In genomic region chr1:24201941-24202440, GRCh38 we compare ENCODE assay signal across 8 cellular contexts. TPM values are rescaled to one million over a fixed set of nuclear protein-coding genes. Genes with fewer than 3 reads are reported as not detected.
DNase-seq lines count a peak whose midpoint lies in the region; ATAC-seq, FAIRE-seq and TF ChIP-seq lines count a peak whose summit lies in the region.

No MANE protein-coding gene starts in this region.

- H2BK5ac ChIP-seq in mesendoderm (ENCODE audit: low read length), result no peak overlapping the region

- CTCF ChIA-PET in endothelial cell of umbilical vein (lab: Charles Lee), result interaction anchor here (0.6 to 7.0 kb wide), 55 partner anchors 8 to 440 kb away, joined by 3 to 736 read pairs (median 5); partner anchors contain the start of genes IFNLR1, NIPAL3, RCAN3 and STPG1

- no TSS peak for BruUV-seq in endothelial cell of umbilical vein (replicated peaks; lab: Mats Ljungman, UMichigan)

- H3K9me1 ChIP-seq in endothelial cell of umbilical vein (replicated peaks; ENCODE audit: control insufficient read depth, extremely low read depth, insufficient read depth, low read length), result no peaks in the 10 kb centered on the region

- H3K9ac ChIP-seq in endothelial cell of umbilical vein (replicated peaks; ENCODE audit: extremely low read depth, insufficient read depth, low read length) (no peak overlapping the region), mesendoderm (ENCODE audit: low read length) (peak overlapping the region; percentile 38)

- no peak overlapping the region for H3K18ac ChIP-seq in mesendoderm (ENCODE audit: low read length)

- H4K5ac ChIP-seq in mesendoderm (ENCODE audit: low read length), result no peak overlapping the region

- FAIRE-seq in endothelial cell of umbilical vein (lab: Jason Lieb, UNC), result peak; percentile 93

- H3K4me2 ChIP-seq in endothelial cell of umbilical vein (ENCODE audit: insufficient read depth, low read length) (no peak overlapping the region), mesendoderm (ENCODE audit: low read length) (no peak overlapping the region)

- H3K4me3 ChIP-seq in endothelial cell of umbilical vein (replicated peaks in 1 of 3; ENCODE audit: insufficient read depth in 1 of 3, low read depth in 1 of 3, low read length in 3 of 3), result no peak overlapping the region
- H3K4me3 ChIP-seq in mesendoderm (ENCODE audit: low read length), result no peak overlapping the region

- H3K79me2 ChIP-seq in endothelial cell of umbilical vein (ENCODE audit: control insufficient read depth, insufficient read depth, low read length), result no peaks in the 10 kb centered on the region
- H3K79me2 ChIP-seq in mesendoderm (ENCODE audit: control insufficient read depth, insufficient read depth, low read length), result no peaks in the 10 kb centered on the region

- peak overlapping the region; percentile 67 for H2AFZ ChIP-seq in endothelial cell of umbilical vein (ENCODE audit: low read depth, low read length)

- DNase-seq in Ammon's horn (ENCODE audit: low spot score), result peak; percentile 88
- peak; percentile 94 for DNase-seq in H4 (ENCODE audit: low spot score)
- DNase-seq in NCI-H510A (lab: John Stamatoyannopoulos, UW), result peak; percentile 32
- peak; percentile 55 for DNase-seq in activated CD8-positive, alpha-beta memory T cell treated with anti-CD3 and anti-CD28 coated beads, Interleukin-2, amount 50 U/mL, for 4 hours
- peak; percentile 90 for DNase-seq in endothelial cell of umbilical vein (ENCODE audit: low read depth, low spot score)
- DNase-seq in mesendoderm, result peak; percentile 90
- DNase-seq in stimulated activated naive CD4-positive, alpha-beta T cell (lab: John Stamatoyannopoulos, UW), result peak in 5 of 6 experiments; percentile 20 to 56 (median 35)

- H2AK5ac ChIP-seq in mesendoderm (ENCODE audit: low read length), result no peak overlapping the region

- H3K4me1 ChIP-seq in endothelial cell of umbilical vein (ENCODE audit: control insufficient read depth, extremely low read depth, insufficient read depth, low read length) (peaks cover 2% of the 10 kb centered on the region), mesendoderm (ENCODE audit: control insufficient read depth, low read depth, low read length) (no peaks in the 10 kb centered on the region)

- intact Hi-C loops in endothelial cell of umbilical vein (cut with micrococcal nuclease), result loop anchor here (1.0 to 5.0 kb wide), 2 partner anchors 189 to 385 kb away; no protein-coding TSS in a partner anchor

- no peaks in the 10 kb centered on the region for H4K20me1 ChIP-seq in endothelial cell of umbilical vein (replicated peaks; ENCODE audit: control insufficient read depth, extremely low read depth, insufficient read depth, low read length)

- H2BK120ac ChIP-seq in mesendoderm (ENCODE audit: low read depth, low read length), result no peak overlapping the region

- peak overlapping the region; percentile 73 for H3K56ac ChIP-seq in mesendoderm (ENCODE audit: low read length)

- H3K9me3 ChIP-seq in endothelial cell of umbilical vein (replicated peaks; ENCODE audit: control insufficient read depth, insufficient read depth, low read length), result no peaks in the 10 kb centered on the region

- TF ChIP-seq POLR2A in endothelial cell of umbilical vein (IDR thresholded peaks at IDR 0.05; ENCODE audit: low read depth, low read length), result no peak

- peak; percentile 68 to 88 for TF ChIP-seq CTCF in endothelial cell of umbilical vein (IDR thresholded peaks at IDR 0.05; ENCODE audit: extremely low read depth in 1 of 2, insufficient read depth in 1 of 2, low read depth in 1 of 2, low read length in 2 of 2)

- no peak overlapping the region for H4K8ac ChIP-seq in mesendoderm (ENCODE audit: low read depth, low read length)

- H3K36me3 ChIP-seq in endothelial cell of umbilical vein (ENCODE audit: control insufficient read depth in 2 of 2, extremely low read depth in 1 of 2, insufficient read depth in 2 of 2, low read length in 2 of 2) (no peaks in the 10 kb centered on the region), mesendoderm (ENCODE audit: control insufficient read depth, insufficient read depth, low read length) (no peaks in the 10 kb centered on the region)

- H3K27me3 ChIP-seq in endothelial cell of umbilical vein (ENCODE audit: control insufficient read depth in 2 of 2, insufficient read depth in 2 of 2, low read length in 2 of 2) (no peaks in the 10 kb centered on the region), mesendoderm (ENCODE audit: insufficient read depth, low read length, poor library complexity) (no peaks in the 10 kb centered on the region)

- no peak for ATAC-seq in HG03108 (IDR thresholded peaks at IDR 0.05; ENCODE audit: unreplicated experiment)

- H3K4ac ChIP-seq in mesendoderm (ENCODE audit: low read depth, low read length), result no peak overlapping the region

- no peaks in the 10 kb centered on the region for H3K79me1 ChIP-seq in mesendoderm (ENCODE audit: low read length)

- WGBS in mesendoderm (ENCODE audit: extremely low coverage, insufficient coverage, low lambda C conversion rate), result no CpG with 5 or more reads among the region's 5 CpGs

- H3K27ac ChIP-seq in endothelial cell of umbilical vein (ENCODE audit: insufficient read depth, low read depth, low read length), result no peak overlapping the region
- no peak overlapping the region for H3K27ac ChIP-seq in mesendoderm (ENCODE audit: low read depth, low read length)

- dilution Hi-C loops in endothelial cell of umbilical vein (cut with MboI; ENCODE audit: extremely low pct_ligation_motif_present, low sequenced_read_pairs), result no loop called here

- H3K23ac ChIP-seq in mesendoderm (ENCODE audit: low read length), result no peak overlapping the region

- H2BK15ac ChIP-seq in mesendoderm (replicated peaks; ENCODE audit: low read depth), result no peak overlapping the region

- POLR2A ChIA-PET in endothelial cell of umbilical vein (lab: Charles Lee), result interaction anchor here (1.2 kb wide), 1 partner anchor 190 kb away, joined by 6 read pairs; no protein-coding TSS in a partner anchor

TF ChIP-seq in endothelial cell of umbilical vein, 7 proteins besides CTCF, POLR2A, EP300 and RAD21:
- no peak for TF ChIP-seq GATA2 (IDR thresholded peaks at IDR 0.05; ENCODE audit: insufficient read depth, insufficient read length, low read depth, low read length)
- TF ChIP-seq, protein P1, sequence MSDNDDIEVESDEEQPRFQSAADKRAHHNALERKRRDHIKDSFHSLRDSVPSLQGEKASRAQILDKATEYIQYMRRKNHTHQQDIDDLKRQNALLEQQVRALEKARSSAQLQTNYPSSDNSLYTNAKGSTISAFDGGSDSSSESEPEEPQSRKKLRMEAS (IDR thresholded peaks at IDR 0.05; ENCODE audit: insufficient read depth, insufficient read length), result peak; percentile 8

RNA-seq across cellular contexts. Expression of gene IFNLR1, which starts 14.9 kb away (rescaled TPM):
- total RNA-seq in H4 (2014; rRNA removed; shearing (Covaris generic)), result 0.21 and 0.90 TPM in 2 replicates
- total RNA-seq in endothelial cell of umbilical vein, result not detected in 2 replicates
- polyA plus RNA-seq in endothelial cell of umbilical vein, result 0.01 TPM in 1 of 2 replicates, not detected in the other
- 0.03 TPM in 1 of 2 replicates, not detected in the other for polyA plus RNA-seq in endothelial cell of umbilical vein (2011; cell fraction: cytosol; rRNA removed)
- not detected in 2 replicates for polyA plus RNA-seq in endothelial cell of umbilical vein (2011; cell fraction: nucleus; rRNA removed)
- polyA plus RNA-seq in endothelial cell of umbilical vein (2012), result not detected in 2 replicates
- polyA minus RNA-seq in endothelial cell of umbilical vein, result not detected in 2 replicates
- 0.41 TPM for polyA minus RNA-seq in endothelial cell of umbilical vein (2011; cell fraction: cytosol; rRNA and poly(A)+ RNA removed)
- not detected in 2 replicates for polyA minus RNA-seq in endothelial cell of umbilical vein (2011; cell fraction: nucleus; rRNA and poly(A)+ RNA removed)
- 7.5 TPM for polyA plus RNA-seq in mesendoderm (2013, experiment 1 of 2)
- polyA plus RNA-seq in mesendoderm (2013, experiment 2 of 2), result 6.8 TPM

RNA-seq across cellular contexts. Expression of gene IL22RA1, which starts 59.1 kb away (rescaled TPM):
- total RNA-seq in H4 (2014; rRNA removed; shearing (Covaris generic)), result 0.85 and 1.2 TPM in 2 replicates
- not detected in 2 replicates for total RNA-seq in endothelial cell of umbilical vein
- polyA plus RNA-seq in endothelial cell of umbilical vein, result not detected in 2 replicates
- not detected in 2 replicates for polyA plus RNA-seq in endothelial cell of umbilical vein (2011; cell fraction: cytosol; rRNA removed)
- not detected in 2 replicates for polyA plus RNA-seq in endothelial cell of umbilical vein (2011; cell fraction: nucleus; rRNA removed)
- not detected in 2 replicates for polyA plus RNA-seq in endothelial cell of umbilical vein (2012)
- polyA minus RNA-seq in endothelial cell of umbilical vein, result not detected in 2 replicates
- polyA minus RNA-seq in endothelial cell of umbilical vein (2011; cell fraction: cytosol; rRNA and poly(A)+ RNA removed), result 0.92 TPM
- polyA minus RNA-seq in endothelial cell of umbilical vein (2011; cell fraction: nucleus; rRNA and poly(A)+ RNA removed), result not detected in 2 replicates
- 0.14 TPM for polyA plus RNA-seq in mesendoderm (2013, experiment 1 of 2)
- polyA plus RNA-seq in mesendoderm (2013, experiment 2 of 2), result 0.11 TPM

Comparison
In these comparisons a context has a peak if more than half of its experiments do, and no peak if none do; other contexts are left out.
1. DNase-seq: peak in every context shown above with its lines; median percentile 94 in H4; 90 in endothelial cell of umbilical vein; 90 in mesendoderm; 88 in Ammon's horn; 55 in activated CD8-positive, alpha-beta memory T cell treated with anti-CD3 and anti-CD28 coated beads, Interleukin-2, amount 50 U/mL, for 4 hours; 35 in stimulated activated naive CD4-positive, alpha-beta T cell; 32 in NCI-H510A.